ENCODE assay signal across 8 cellular contexts in genomic region chr14:49585803-49586672, GRCh38. TPM values are rescaled to one million over a fixed set of nuclear protein-coding genes. Genes with fewer than 3 reads are reported as not detected.
DNase-seq lines count a peak whose midpoint lies in the region; ATAC-seq, FAIRE-seq and TF ChIP-seq lines count a peak whose summit lies in the region.

Gene RPS29 (minus strand): TSS chr14:49586380. CDS start chr14:49586346, 34 bp downstream.

- peak within 1 kb of the TSS; percentile 99 for H3K27ac Mint-ChIP-seq in type B pancreatic cell

- H3K4me3 ChIP-seq in adrenal gland (peak within 1 kb of the TSS; percentile 24 to 99 (median 75)), heart left ventricle (peak within 1 kb of the TSS; percentile 72 to 100 (median 90))

- intact Hi-C loops in adrenal gland (cut with DNase I): no loop called here
- intact Hi-C loops in heart left ventricle (cut with DNase I): loop anchor here in 3 of 10 donors (5.0 kb wide), 1 partner anchor 36 kb away; the partner anchor contains the start of genes MGAT2 (in 3 of the 3) and RPL36AL (in 3 of the 3)

- H3K27me3 ChIP-seq in adrenal gland: no peaks in the 10 kb centered on the region
- H3K27me3 ChIP-seq in heart left ventricle: no peaks in the 10 kb centered on the region

- peak; percentile 86 for ATAC-seq in HG02852 (IDR thresholded peaks at IDR 0.05; ENCODE audit: unreplicated experiment)
- ATAC-seq in heart left ventricle: peak; percentile 97 to 98 (median 98)

- H3K4me3 Mint-ChIP-seq in type B pancreatic cell: peak within 1 kb of the TSS; percentile 93

- TF ChIP-seq POLR2A in GM12892 (IDR thresholded peaks at IDR 0.05; ENCODE audit: low read depth, low read length): peak; percentile 97
- TF ChIP-seq POLR2A in adrenal gland (IDR thresholded peaks at IDR 0.05): peak; percentile 88 to 96
- TF ChIP-seq POLR2A in heart left ventricle (IDR thresholded peaks at IDR 0.05): peak in 1 of 2 donors; percentile 78

- TF ChIP-seq CTCF in adrenal gland (IDR thresholded peaks at IDR 0.05): no peak
- TF ChIP-seq CTCF in heart left ventricle (IDR thresholded peaks at IDR 0.05): no peak
- TF ChIP-seq CTCF in type B pancreatic cell (conservative IDR thresholded peaks at IDR 0.05): no peak

- H3K9me3 Mint-ChIP-seq in type B pancreatic cell: no peaks in the 10 kb centered on the region

- H3K4me1 ChIP-seq in adrenal gland (replicated peaks in 1 of 2): peaks cover 13 to 32% of the 10 kb centered on the region in 2 donors
- H3K4me1 ChIP-seq in heart left ventricle: peaks cover 0 to 39% (median 19%) of the 10 kb centered on the region in 12 donors

- WGBS in adrenal gland, 4 donors: 0 to 1% (median 0%) methylated on average over 10 to 55 of the region's 55 CpGs
- 0 to 1% (median 0%) methylated on average over 39 to 54 of the region's 55 CpGs for WGBS in heart left ventricle, 4 donors

- peak; percentile 66 for DNase-seq in GM12892 (ENCODE audit: insufficient read length)
- DNase-seq in NCI-H146 (lab: John Stamatoyannopoulos, UW): peak; percentile 98
- peak; percentile 94 to 99 (median 97) for DNase-seq in T-helper 1 cell
- peak; percentile 97 to 100 (median 99) for DNase-seq in adrenal gland
- peak; percentile 96 to 98 (median 97) for DNase-seq in heart left ventricle
- DNase-seq in pons (ENCODE audit: low spot score): peak; percentile 99
- DNase-seq in type B pancreatic cell (ENCODE audit: extremely low spot score, unreplicated experiment): peak; percentile 98

- peaks cover 8% of the 10 kb centered on the region for H3K27me3 Mint-ChIP-seq in type B pancreatic cell

- peaks cover 29% of the 10 kb centered on the region for H3K4me1 Mint-ChIP-seq in type B pancreatic cell (ENCODE audit: unreplicated experiment)

- H3K27ac ChIP-seq in adrenal gland (peak within 1 kb of the TSS; percentile 79 to 97 (median 83)), heart left ventricle (peak within 1 kb of the TSS; percentile 77 to 98 (median 93))

- H3K9me3 ChIP-seq in adrenal gland (replicated peaks in 1 of 3) (no peaks in the 10 kb centered on the region), heart left ventricle (no peaks in the 10 kb centered on the region)

- FAIRE-seq in GM12892 (lab: Jason Lieb, UNC): peak; percentile 97

- peaks cover 0 to 22% of the 10 kb centered on the region in 2 donors for H3K36me3 ChIP-seq in adrenal gland (replicated peaks in 1 of 2)
- peaks cover 0 to 32% (median 26%) of the 10 kb centered on the region in 9 donors for H3K36me3 ChIP-seq in heart left ventricle

- H3K36me3 Mint-ChIP-seq in type B pancreatic cell: peaks cover 37% of the 10 kb centered on the region

RNA-seq across cellular contexts. Expression of gene RPS29, which starts in this region (rescaled TPM):
- 10,187 TPM for polyA plus RNA-seq in GM12892 (2012; ENCODE audit: missing spikeins)
- total RNA-seq in adrenal gland (1,000 to 10,000 TPM; 1,022 to 6,627 (median 1,416) TPM), heart left ventricle (1,000 to 10,000 TPM in 2 of 9 donors, 100 to 1,000 TPM in 7; 507 to 4,598 (median 922) TPM), type B pancreatic cell (ENCODE audit: low replicate concordance) (1,493 and 1,875 TPM in 2 replicates)
- polyA plus RNA-seq in adrenal gland (1,000 to 10,000 TPM in 2 of 3 donors, 100 to 1,000 TPM in 1; 922 to 1,466 (median 1,304) TPM), heart left ventricle (1,000 to 10,000 TPM in 1 of 2 donors, 100 to 1,000 TPM in 1; 914 to 1,431 TPM)

Comparison
In these comparisons a context has a peak if more than half of its experiments do, and no peak if none do; other contexts are left out.
1. Peak in every context shown above with its lines: DNase-seq, ATAC-seq, H3K4me3 ChIP-seq and H3K27ac ChIP-seq.